In genomic region chr3:14366233-14366632, GRCh38 we compare ENCODE assay signal across 24 cellular contexts. TPM values are rescaled to one million over a fixed set of nuclear protein-coding genes. Genes with fewer than 3 reads are reported as not detected.
DNase-seq lines count a peak whose midpoint lies in the region; ATAC-seq, FAIRE-seq and TF ChIP-seq lines count a peak whose summit lies in the region.
"Had no signal": no experiment of that assay in that cellular context is flagged by ENCODE, and none has a peak within 500 bp of the region (broad histone marks: within the 10 kb centered on the region; RNA-seq: fewer than 3 reads in every experiment).

No MANE protein-coding gene starts in this region.

- DNase-seq in right cardiac atrium (peak in 2 of 3 donors; percentile 15 to 16), heart right ventricle (no peak), WTC11 (ENCODE audit: low spot score) (no peak), keratinocyte (ENCODE audit: low read depth, low spot score) (no peak), kidney tubule cell (ENCODE audit: low spot score) (no peak), G401 (ENCODE audit: low spot score) (no peak), COR-L47 (lab: John Stamatoyannopoulos, UW) (no peak)
- DNase-seq: DMS79 treated with DMSO at 0.1 percent for 48 hours, HCEC 1CT, IMR-90, NCI-H1417, NCI-H1694 treated with DMSO at 0.1 percent for 48 hours, NCI-H2081 treated with DMSO at 0.1 percent for 48 hours, NCI-H446, NCI-H526, PC-9, SHP77 treated with DMSO at 0.1 percent for 48 hours had no signal

- in situ Hi-C loops in G401 (cut with HindIII; ENCODE audit: low sequenced_read_pairs): no loop called here

- peak overlapping the region; percentile 23 for H2AFZ ChIP-seq in keratinocyte (ENCODE audit: control insufficient read depth, low read length)
- H2AFZ ChIP-seq: GM23338, PC-9 had no signal

- no peak overlapping the region for H3K9ac ChIP-seq in keratinocyte (ENCODE audit: control insufficient read depth, extremely low read depth, insufficient read depth, low read length)

- H3K4me3 Mint-ChIP-seq in WTC11: no peak overlapping the region
- H3K4me3 Mint-ChIP-seq: GM23338 had no signal

- POLR2A ChIA-PET in WTC11 (lab: Charles Lee): interaction anchor here (1.1 kb wide), 1 partner anchor 76 kb away, joined by 4 read pairs; no protein-coding TSS in a partner anchor

- H3K36me3 ChIP-seq in heart right ventricle (no peaks in the 10 kb centered on the region), keratinocyte (ENCODE audit: control insufficient read depth in 2 of 2, extremely low read depth in 1 of 2, insufficient read depth in 2 of 2, low read length in 2 of 2) (no peaks in the 10 kb centered on the region)

- no peaks in the 10 kb centered on the region for H3K9me1 ChIP-seq in keratinocyte (ENCODE audit: control insufficient read depth, extremely low read depth, insufficient read depth, low read length)

- dilution Hi-C loops in keratinocyte (cut with MboI; ENCODE audit: extremely low pct_ligation_motif_present, low sequenced_read_pairs): no loop called here

- peaks cover 2% of the 10 kb centered on the region; the same call in 1 of the 2 replicates for H3K27me3 Mint-ChIP-seq in WTC11 (ENCODE audit: low read depth)

- H3K4me1 Mint-ChIP-seq in WTC11: peaks cover 32% of the 10 kb centered on the region

- FAIRE-seq in keratinocyte (lab: Jason Lieb, UNC): no peak
- FAIRE-seq: A204.1, GM12878 had no signal

- intact Hi-C loops in right cardiac atrium (cut with DNase I) (no loop called here), heart right ventricle (cut with DNase I) (loop anchor here in 1 of 10 donors (10.0 kb wide), 1 partner anchor 61 kb away; no protein-coding TSS in a partner anchor)

- H3K36me3 Mint-ChIP-seq in WTC11: no peaks in the 10 kb centered on the region

- no peak overlapping the region for H3K4me2 ChIP-seq in keratinocyte (ENCODE audit: control insufficient read depth, extremely low read depth, insufficient read depth, low read depth, low read length)
- H3K4me2 ChIP-seq: GM23338, PC-9 had no signal

- H3K27ac ChIP-seq in right cardiac atrium (ENCODE audit: low read length) (no peak overlapping the region), heart right ventricle (no peak overlapping the region), keratinocyte (ENCODE audit: control insufficient read depth, insufficient read depth, low read length) (no peak overlapping the region)
- H3K27ac ChIP-seq: C4-2B, PC-9, RWPE1, SK-N-MC had no signal

- no peaks in the 10 kb centered on the region for H3K27me3 ChIP-seq in right cardiac atrium (ENCODE audit: control insufficient read depth, insufficient read depth)
- peaks cover 0 to 53% (median 30%) of the 10 kb centered on the region in 7 donors for H3K27me3 ChIP-seq in heart right ventricle
- peaks cover 42% of the 10 kb centered on the region for H3K27me3 ChIP-seq in keratinocyte (ENCODE audit: control insufficient read depth, extremely low read depth, insufficient read depth, low read length)

- no peak for TF ChIP-seq CTCF in heart right ventricle (IDR thresholded peaks at IDR 0.05)
- TF ChIP-seq CTCF in WTC11 (IDR thresholded peaks at IDR 0.05): no peak
- TF ChIP-seq CTCF in keratinocyte (optimal IDR thresholded peaks at IDR 0.05 in 1 of 3, IDR thresholded peaks at IDR 0.05 in 1 of 3, conservative IDR thresholded peaks at IDR 0.05 in 1 of 3; ENCODE audit: extremely low read depth in 1 of 3, insufficient read depth in 2 of 3, low read length in 3 of 3): no peak

- H3K9me3 Mint-ChIP-seq in WTC11: no peaks in the 10 kb centered on the region
- H3K9me3 Mint-ChIP-seq: GM23338 had no signal

- H3K4me1 ChIP-seq in right cardiac atrium (ENCODE audit: control insufficient read depth, insufficient read depth, low read length) (peaks cover 4% of the 10 kb centered on the region), heart right ventricle (peaks cover 0 to 24% (median 15%) of the 10 kb centered on the region in 9 donors), keratinocyte (ENCODE audit: control insufficient read depth, extremely low read depth, insufficient read depth, low read length) (peaks cover 15% of the 10 kb centered on the region)

- H3K4me3 ChIP-seq in right cardiac atrium (ENCODE audit: low read length) (no peak overlapping the region), heart right ventricle (no peak overlapping the region), keratinocyte (ENCODE audit: control insufficient read depth in 2 of 3, extremely low read depth in 1 of 3, insufficient read depth in 2 of 3, low read depth in 1 of 3, low read length in 3 of 3) (no peak overlapping the region)
- H3K4me3 ChIP-seq: GM12878, GM23338, PC-9, SK-N-MC had no signal

- 83% methylated on average over 9 of the region's 9 CpGs for WGBS in right cardiac atrium
- WGBS in heart right ventricle, 2 donors: 80 to 85% methylated on average over 9 of the region's 9 CpGs

- H3K9me3 ChIP-seq in right cardiac atrium (ENCODE audit: control insufficient read depth, low read length) (no peaks in the 10 kb centered on the region), heart right ventricle (no peaks in the 10 kb centered on the region), keratinocyte (ENCODE audit: control insufficient read depth, low read depth, low read length) (no peaks in the 10 kb centered on the region)

- CTCF ChIA-PET in WTC11 (lab: Charles Lee): interaction anchor here (0.8 kb wide), 1 partner anchor 18 kb away, joined by 4 read pairs; no protein-coding TSS in a partner anchor

- ATAC-seq in right cardiac atrium: no peak
- no peak for ATAC-seq in heart right ventricle
- no peak for ATAC-seq in WTC11
- ATAC-seq in GM21576 (IDR thresholded peaks at IDR 0.05; ENCODE audit: unreplicated experiment): no peak
- ATAC-seq: GM12878, GM23338 had no signal

- no peaks in the 10 kb centered on the region for H3K79me2 ChIP-seq in keratinocyte (ENCODE audit: control insufficient read depth, insufficient read depth, low read length)

- no peaks in the 10 kb centered on the region for H4K20me1 ChIP-seq in keratinocyte (ENCODE audit: control insufficient read depth, extremely low read depth, insufficient read depth, low read length)

- H3K27ac Mint-ChIP-seq in WTC11: 0 out of 2 replicates have a peak overlapping the region, but pooled peaks have one; percentile 41
- H3K27ac Mint-ChIP-seq: GM23338 had no signal

TF ChIP-seq in WTC11, 78 proteins besides CTCF, POLR2A, EP300 and RAD21:
- TF ChIP-seq NFATC4 (CRISPR knock-in tag; IDR thresholded peaks at IDR 0.05) (no peak), NFE2L1 (CRISPR knock-in tag; IDR thresholded peaks at IDR 0.05) (no peak), HMGXB4 (CRISPR knock-in tag; IDR thresholded peaks at IDR 0.05) (no peak)

RNA-seq across cellular contexts. Expression of gene SLC6A6, which starts 36.2 kb away (rescaled TPM):
- total RNA-seq in right cardiac atrium (100 to 1,000 TPM in 1 of 4 donors, 10 to 100 TPM in 3; 21.3 to 106 (median 38.4) TPM), heart right ventricle (10 to 100 TPM; 11.4 to 68.7 (median 44.0) TPM), WTC11 (2021) (144 to 211 TPM (median 147 TPM) in 3 replicates)
- polyA plus RNA-seq in right cardiac atrium (23.7 TPM), heart right ventricle (10 to 100 TPM in 1 of 2 donors, 1 to 10 TPM in 1; 7.7 to 55.4 TPM), keratinocyte (4.6 to 12.4 TPM (median 8.3 TPM) in 3 replicates)
- polyA plus RNA-seq in keratinocyte (2011; ENCODE audit: low read depth): 4.0 TPM
- 3.1 and 3.5 TPM in 2 replicates for polyA plus RNA-seq in keratinocyte (2011; cell fraction: cytosol; rRNA removed)
- 18.1 and 18.8 TPM in 2 replicates for polyA plus RNA-seq in keratinocyte (2011; cell fraction: nucleus; rRNA removed)
- polyA plus RNA-seq in keratinocyte (2012; ENCODE audit: low replicate concordance): 7.3 and 9.0 TPM in 2 replicates
- polyA minus RNA-seq in keratinocyte: 9.9 to 24.3 TPM (median 16.6 TPM) in 3 replicates
- 7.5 TPM for polyA minus RNA-seq in keratinocyte (2011; cell fraction: cytosol; rRNA and poly(A)+ RNA removed)
- polyA minus RNA-seq in keratinocyte (2011; cell fraction: nucleus; rRNA and poly(A)+ RNA removed): 14.5 and 19.1 TPM in 2 replicates
- 20.2 and 31.2 TPM in 2 replicates for total RNA-seq in G401 (2014; rRNA removed; shearing (Covaris generic))

Comparison
In these comparisons a context has a peak if more than half of its experiments do, and no peak if none do; other contexts are left out.
1. DNase-seq: peak in right cardiac atrium (2 of 3); none in heart right ventricle (0 of 2), WTC11 (single experiment), keratinocyte (single experiment), kidney tubule cell (single experiment), G401 (single experiment) and COR-L47 (single experiment).